25 cellular contexts compared by ENCODE assay signal in genomic region chr14:70361893-70362292, GRCh38.
"Had no signal": no experiment of that assay in that cellular context is flagged by ENCODE, and none has a peak within 500 bp of the region (broad histone marks: within the 10 kb centered on the region; RNA-seq: fewer than 3 reads in every experiment).

No MANE protein-coding gene starts in this region.

- H3K27me3 Mint-ChIP-seq: stimulated activated memory B cell treated with anti-CD40 and anti-IgM and Interleukin-4, amounts not matched to agents 10 μg/mL and 1 μg/mL and 100 μg/mL, for 72 hours; stimulated activated naive CD8-positive, alpha-beta T cell treated with anti-CD3 and anti-CD28 coated beads, Interleukin-15, Interleukin-2, amounts not matched to agents 100 ng/mL and 50 ng/mL, for 24 hours had no signal

- H3K4me3 Mint-ChIP-seq: stimulated activated memory B cell treated with anti-CD40 and anti-IgM and Interleukin-4, amounts not matched to agents 10 μg/mL and 1 μg/mL and 100 μg/mL, for 72 hours; stimulated activated naive CD8-positive, alpha-beta T cell treated with anti-CD3 and anti-CD28 coated beads, Interleukin-15, Interleukin-2, amounts not matched to agents 100 ng/mL and 50 ng/mL, for 24 hours had no signal

- H3K27ac ChIP-seq: colonic mucosa, esophagus squamous epithelium, lower lobe of right lung, psoas muscle, skin epidermis, spleen, thoracic aorta, tibial nerve, upper lobe of right lung, vagina had no signal

- H3K4me3 ChIP-seq: colonic mucosa, esophagus squamous epithelium, lower lobe of right lung, psoas muscle, skin epidermis, spleen, thoracic aorta, tibial nerve, upper lobe of right lung, vagina had no signal

- H3K27me3 ChIP-seq: colonic mucosa, esophagus squamous epithelium, tibial nerve, upper lobe of right lung, vagina had no signal

- H3K9me3 ChIP-seq: colonic mucosa, esophagus squamous epithelium, lower lobe of right lung, psoas muscle, spleen, thoracic aorta, tibial nerve, upper lobe of right lung, vagina had no signal

- DNase-seq: colonic mucosa; dermis blood vessel endothelial cell; effector memory CD4-positive, alpha-beta T cell; esophagus squamous epithelium; hypothalamus; immature natural killer cell; islet precursor cell; kidney glomerular epithelial cell; left ventricle myocardium superior; lower lobe of right lung; nucleus accumbens; psoas muscle; right cardiac atrium; spleen; stimulated activated CD4-positive, alpha-beta T cell treated with anti-CD3 and anti-CD28 coated beads, Interleukin-4, amount 100 ng/mL, for 4 hours; upper lobe of right lung had no signal

- H3K36me3 ChIP-seq: colonic mucosa, esophagus squamous epithelium, lower lobe of right lung, spleen, thoracic aorta, tibial nerve, upper lobe of right lung, vagina had no signal

- FAIRE-seq: endothelial cell of umbilical vein, frontal cortex had no signal

- H3K4me1 ChIP-seq: colonic mucosa had no signal

- H3K9me3 Mint-ChIP-seq: immature natural killer cell; nephron; stimulated activated memory B cell treated with anti-CD40 and anti-IgM and Interleukin-4, amounts not matched to agents 10 μg/mL and 1 μg/mL and 100 μg/mL, for 72 hours; stimulated activated naive CD8-positive, alpha-beta T cell treated with anti-CD3 and anti-CD28 coated beads, Interleukin-15, Interleukin-2, amounts not matched to agents 100 ng/mL and 50 ng/mL, for 24 hours had no signal

- ATAC-seq: left ventricle myocardium superior; lower lobe of right lung; psoas muscle; right cardiac atrium; stimulated activated memory B cell treated with anti-CD40 and anti-IgM and Interleukin-4, amounts not matched to agents 10 μg/mL and 1 μg/mL and 100 μg/mL, for 72 hours; upper lobe of right lung had no signal

- H3K27ac Mint-ChIP-seq: immature natural killer cell; nephron; stimulated activated memory B cell treated with anti-CD40 and anti-IgM and Interleukin-4, amounts not matched to agents 10 μg/mL and 1 μg/mL and 100 μg/mL, for 72 hours; stimulated activated naive CD8-positive, alpha-beta T cell treated with anti-CD3 and anti-CD28 coated beads, Interleukin-15, Interleukin-2, amounts not matched to agents 100 ng/mL and 50 ng/mL, for 24 hours had no signal
